ENCODE assay signal across 16 cellular contexts in the genomic region with DNA sequence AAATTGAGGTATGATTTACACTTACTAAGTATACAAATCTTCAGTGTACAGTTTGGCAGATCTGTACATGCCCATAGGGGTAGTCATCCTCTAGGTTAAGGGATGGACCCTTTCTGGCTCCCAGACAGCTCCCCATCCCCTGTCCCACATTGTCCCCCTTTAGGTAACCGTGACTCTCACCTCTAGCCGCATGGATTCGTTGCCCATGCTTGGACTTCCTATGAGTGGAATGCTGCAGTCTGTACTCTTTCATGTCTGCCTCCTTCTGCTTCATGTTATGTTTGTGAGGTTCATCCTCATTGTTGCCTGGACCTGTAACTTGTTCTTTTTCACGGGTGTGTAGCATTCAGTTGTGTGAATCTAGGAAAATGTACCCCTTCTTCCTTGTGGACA. TPM values are rescaled to one million over a fixed set of nuclear protein-coding genes. Genes with fewer than 3 reads are reported as not detected.
DNase-seq lines count a peak whose midpoint lies in the region; ATAC-seq and TF ChIP-seq lines count a peak whose summit lies in the region.
"Had no signal": no experiment of that assay in that cellular context is flagged by ENCODE, and none has a peak within 500 bp of the region (broad histone marks: within the 10 kb centered on the region; RNA-seq: fewer than 3 reads in every experiment).

No MANE protein-coding gene starts in this region.

- peak overlapping the region; percentile 45 for H3K4me3 Mint-ChIP-seq in activated T-cell treated with anti-CD3 and anti-CD28 coated beads, Interleukin-2, amount 50 U/mL, for 4 hours
- no peak overlapping the region for H3K4me3 Mint-ChIP-seq in activated T-cell treated with anti-CD3 and anti-CD28 coated beads, Interleukin-2, amount 50 U/mL, for 72 hours
- peak overlapping the region; percentile 74 to 78 for H3K4me3 Mint-ChIP-seq in stimulated activated naive B cell treated with anti-CD40 and anti-IgM and Interleukin-4, amounts not matched to agents 10 μg/mL and 1 μg/mL and 100 μg/mL, for 72 hours
- H3K4me3 Mint-ChIP-seq: neural progenitor cell had no signal

- H3K4me2 ChIP-seq in Karpas-422 (ENCODE audit: low read depth, low read length, poor library complexity, severe bottlenecking): peak overlapping the region; percentile 74
- no peak overlapping the region for H3K4me2 ChIP-seq in smooth muscle cell
- H3K4me2 ChIP-seq: KMS-11, neural progenitor cell, PC-9 had no signal

- WGBS in adrenal gland, 4 donors: 83 to 91% (median 85%) methylated on average over 4 of the region's 4 CpGs
- WGBS in smooth muscle cell (ENCODE audit: low lambda C conversion rate): 95% methylated on average over 4 of the region's 4 CpGs

- no peak for DNase-seq in activated T-cell treated with anti-CD3 and anti-CD28 coated beads, Interleukin-2, amount 50 U/mL, for 4 hours
- no peak for DNase-seq in activated T-cell treated with anti-CD3 and anti-CD28 coated beads, Interleukin-2, amount 50 U/mL, for 72 hours
- DNase-seq in Karpas-422 (no peak), adrenal gland (peak in 2 of 7 donors; percentile 15 to 53), DMS153 (lab: John Stamatoyannopoulos, UW) (no peak), smooth muscle cell (lab: John Stamatoyannopoulos, UW; ENCODE audit: unreplicated experiment) (no peak), left colon (no peak)
- no peak for DNase-seq in stimulated activated naive B cell treated with anti-CD40 and anti-IgM and Interleukin-4, amounts not matched to agents 10 μg/mL and 1 μg/mL and 100 μg/mL, for 72 hours
- DNase-seq: activated CD4-positive, alpha-beta T cell treated with anti-CD3 and anti-CD28 coated beads for 48 hours; NCI-H1105; NCI-H2107; NCI-H69; PC-9 had no signal

- intact Hi-C loops in adrenal gland (cut with DNase I) (no loop called here), left colon (cut with DNase I, micrococcal nuclease) (no loop called here)

- H3K9me3 ChIP-seq in Karpas-422 (ENCODE audit: low read length) (no peaks in the 10 kb centered on the region), adrenal gland (replicated peaks in 1 of 3) (no peaks in the 10 kb centered on the region), smooth muscle cell (replicated peaks; ENCODE audit: low read depth) (no peaks in the 10 kb centered on the region)

- no peaks in the 10 kb centered on the region for H3K27me3 Mint-ChIP-seq in activated T-cell treated with anti-CD3 and anti-CD28 coated beads, Interleukin-2, amount 50 U/mL, for 4 hours (ENCODE audit: low read depth)
- no peaks in the 10 kb centered on the region for H3K27me3 Mint-ChIP-seq in activated T-cell treated with anti-CD3 and anti-CD28 coated beads, Interleukin-2, amount 50 U/mL, for 72 hours (ENCODE audit: low read depth)
- H3K27me3 Mint-ChIP-seq in stimulated activated naive B cell treated with anti-CD40 and anti-IgM and Interleukin-4, amounts not matched to agents 10 μg/mL and 1 μg/mL and 100 μg/mL, for 72 hours: no peaks in the 10 kb centered on the region

- H3K4me1 Mint-ChIP-seq in activated T-cell treated with anti-CD3 and anti-CD28 coated beads, Interleukin-2, amount 50 U/mL, for 4 hours (ENCODE audit: low read depth): peaks cover 29% of the 10 kb centered on the region
- peaks cover 27% of the 10 kb centered on the region for H3K4me1 Mint-ChIP-seq in activated T-cell treated with anti-CD3 and anti-CD28 coated beads, Interleukin-2, amount 50 U/mL, for 72 hours (ENCODE audit: low read depth)
- H3K4me1 Mint-ChIP-seq in stimulated activated naive B cell treated with anti-CD40 and anti-IgM and Interleukin-4, amounts not matched to agents 10 μg/mL and 1 μg/mL and 100 μg/mL, for 72 hours: peaks cover 58 to 73% of the 10 kb centered on the region in 2 donors

- peaks cover 93% of the 10 kb centered on the region for H3K4me1 ChIP-seq in Karpas-422 (ENCODE audit: low read length)
- peaks cover 13 to 17% of the 10 kb centered on the region in 2 donors for H3K4me1 ChIP-seq in adrenal gland (replicated peaks in 1 of 2)
- no peaks in the 10 kb centered on the region for H3K4me1 ChIP-seq in smooth muscle cell (ENCODE audit: low read depth)

- H3K27ac ChIP-seq in Karpas-422 (ENCODE audit: low read length) (peak overlapping the region; percentile 96), adrenal gland (peak overlapping the region in 3 of 5 donors; percentile 3 to 89 (median 72)), smooth muscle cell (ENCODE audit: low read depth) (no peak overlapping the region)
- H3K27ac ChIP-seq: KMS-11, neural progenitor cell, PC-9, SK-N-MC had no signal

- H3K4me3 ChIP-seq in Karpas-422 (ENCODE audit: low read length) (peak overlapping the region; percentile 70), adrenal gland (no peak overlapping the region), smooth muscle cell (no peak overlapping the region)
- H3K4me3 ChIP-seq: neural progenitor cell, PC-9 had no signal

- H3F3A ChIP-seq in smooth muscle cell (ENCODE audit: low read depth): peaks cover 10% of the 10 kb centered on the region

- no peak overlapping the region for H3K27ac Mint-ChIP-seq in activated T-cell treated with anti-CD3 and anti-CD28 coated beads, Interleukin-2, amount 50 U/mL, for 72 hours
- H3K27ac Mint-ChIP-seq in stimulated activated naive B cell treated with anti-CD40 and anti-IgM and Interleukin-4, amounts not matched to agents 10 μg/mL and 1 μg/mL and 100 μg/mL, for 72 hours: peak overlapping the region; percentile 87
- H3K27ac Mint-ChIP-seq: neural progenitor cell had no signal

- H3K79me2 ChIP-seq in Karpas-422 (ENCODE audit: low read length) (peaks cover 51% of the 10 kb centered on the region), smooth muscle cell (ENCODE audit: low read depth) (no peaks in the 10 kb centered on the region)

- TF ChIP-seq CTCF in adrenal gland (IDR thresholded peaks at IDR 0.05): no peak
- no peak for TF ChIP-seq CTCF in smooth muscle cell (IDR thresholded peaks at IDR 0.05; ENCODE audit: borderline replicate concordance, insufficient read depth, poor library complexity, severe bottlenecking)

- no peaks in the 10 kb centered on the region for H3K9me3 Mint-ChIP-seq in activated T-cell treated with anti-CD3 and anti-CD28 coated beads, Interleukin-2, amount 50 U/mL, for 4 hours
- H3K9me3 Mint-ChIP-seq in activated T-cell treated with anti-CD3 and anti-CD28 coated beads, Interleukin-2, amount 50 U/mL, for 72 hours: no peaks in the 10 kb centered on the region
- no peaks in the 10 kb centered on the region for H3K9me3 Mint-ChIP-seq in stimulated activated naive B cell treated with anti-CD40 and anti-IgM and Interleukin-4, amounts not matched to agents 10 μg/mL and 1 μg/mL and 100 μg/mL, for 72 hours
- H3K9me3 Mint-ChIP-seq: neural progenitor cell had no signal

- no peak for ATAC-seq in activated T-cell treated with anti-CD3 and anti-CD28 coated beads, Interleukin-2, amount 50 U/mL, for 4 hours
- ATAC-seq in activated T-cell treated with anti-CD3 and anti-CD28 coated beads, Interleukin-2, amount 50 U/mL, for 72 hours (replicated peaks in 1 of 2): no peak
- ATAC-seq in stimulated activated naive B cell treated with anti-CD40 and anti-IgM and Interleukin-4, amounts not matched to agents 10 μg/mL and 1 μg/mL and 100 μg/mL, for 72 hours (replicated peaks): no peak
- ATAC-seq in left colon: no peak

- H3K36me3 ChIP-seq in Karpas-422 (ENCODE audit: insufficient read depth, low read length) (peaks cover 11% of the 10 kb centered on the region), adrenal gland (replicated peaks in 1 of 2) (no peaks in the 10 kb centered on the region), smooth muscle cell (ENCODE audit: low read depth) (no peaks in the 10 kb centered on the region)
- H3K36me3 ChIP-seq: neural progenitor cell had no signal

- H3K9ac ChIP-seq in Karpas-422 (ENCODE audit: low read length) (peak overlapping the region; percentile 79), smooth muscle cell (ENCODE audit: low read depth) (no peak overlapping the region)
- H3K9ac ChIP-seq: KMS-11, neural progenitor cell had no signal

- no peak for TF ChIP-seq POLR2A in adrenal gland (IDR thresholded peaks at IDR 0.05)

- no peaks in the 10 kb centered on the region for H3K9me2 ChIP-seq in Karpas-422 (replicated peaks; ENCODE audit: insufficient read depth, low read length)

- peaks cover 20% of the 10 kb centered on the region for H3K36me3 Mint-ChIP-seq in activated T-cell treated with anti-CD3 and anti-CD28 coated beads, Interleukin-2, amount 50 U/mL, for 4 hours (ENCODE audit: insufficient read depth)
- peaks cover 0 to 4% of the 10 kb centered on the region in 2 donors for H3K36me3 Mint-ChIP-seq in activated T-cell treated with anti-CD3 and anti-CD28 coated beads, Interleukin-2, amount 50 U/mL, for 72 hours (ENCODE audit: insufficient read depth in 2 of 2)
- peaks cover 38 to 75% of the 10 kb centered on the region in 2 donors for H3K36me3 Mint-ChIP-seq in stimulated activated naive B cell treated with anti-CD40 and anti-IgM and Interleukin-4, amounts not matched to agents 10 μg/mL and 1 μg/mL and 100 μg/mL, for 72 hours
- H3K36me3 Mint-ChIP-seq: neural progenitor cell had no signal

- H3K27me3 ChIP-seq in Karpas-422 (ENCODE audit: low read length) (no peaks in the 10 kb centered on the region), adrenal gland (no peaks in the 10 kb centered on the region), smooth muscle cell (ENCODE audit: low read depth) (no peaks in the 10 kb centered on the region)
- H3K27me3 ChIP-seq: neural progenitor cell had no signal

- H4K20me1 ChIP-seq in Karpas-422 (ENCODE audit: insufficient read depth, low read depth, low read length) (no peaks in the 10 kb centered on the region; the same call in 1 of the 2 replicates), smooth muscle cell (ENCODE audit: low read depth) (no peaks in the 10 kb centered on the region)

- H2AFZ ChIP-seq in Karpas-422 (ENCODE audit: low read length) (no peak overlapping the region), smooth muscle cell (ENCODE audit: low read depth) (no peak overlapping the region)
- H2AFZ ChIP-seq: neural progenitor cell, PC-9 had no signal

RNA-seq across cellular contexts. Expression of a gene that starts 20.3 kb away (rescaled TPM):
- total RNA-seq in activated T-cell treated with anti-CD3 and anti-CD28 coated beads, Interleukin-2, amount 50 U/mL, for 4 hours: 10 to 100 TPM; 16.3 to 22.1 (median 20.2) TPM
- 10 to 100 TPM; 27.5 to 37.6 TPM for total RNA-seq in activated T-cell treated with anti-CD3 and anti-CD28 coated beads, Interleukin-2, amount 50 U/mL, for 72 hours
- total RNA-seq in Karpas-422 (2014; rRNA removed; shearing (Covaris generic); ENCODE audit: low replicate concordance): 47.1 and 51.4 TPM in 2 replicates
- total RNA-seq in adrenal gland: 10 to 100 TPM in 7 of 8 donors, 1 to 10 TPM in 1; 7.4 to 27.2 (median 18.7) TPM
- polyA plus RNA-seq in adrenal gland: 10 to 100 TPM; 11.0 to 16.7 (median 14.3) TPM
- 18.0 and 19.4 TPM in 2 replicates for total RNA-seq in smooth muscle cell
- 14.6 and 15.0 TPM in 2 replicates for polyA plus RNA-seq in smooth muscle cell
- 100 to 1,000 TPM in 1 of 2 donors, 10 to 100 TPM in 1; 63.5 to 171 TPM for total RNA-seq in left colon

RNA-seq across cellular contexts. Expression of a gene that starts 37.9 kb away (rescaled TPM):
- not detected for total RNA-seq in activated T-cell treated with anti-CD3 and anti-CD28 coated beads, Interleukin-2, amount 50 U/mL, for 4 hours
- under 1 TPM; 0.19 to 0.36 TPM for total RNA-seq in activated T-cell treated with anti-CD3 and anti-CD28 coated beads, Interleukin-2, amount 50 U/mL, for 72 hours
- total RNA-seq in Karpas-422 (2014; rRNA removed; shearing (Covaris generic); ENCODE audit: low replicate concordance): 0.26 and 0.54 TPM in 2 replicates
- total RNA-seq in adrenal gland (1 to 10 TPM in 1 of 8 donors, under 1 TPM in 5, not detected in 2; 0.13 to 1.4 (median 0.72) TPM), smooth muscle cell (0.13 TPM in 1 of 2 replicates, not detected in the other), left colon (1 to 10 TPM; 3.3 to 7.4 TPM)
- polyA plus RNA-seq in adrenal gland (1 to 10 TPM; 1.2 to 5.8 (median 3.2) TPM), smooth muscle cell (0.16 TPM in 1 of 2 replicates, not detected in the other)

Comparison
In these comparisons a context has a peak if more than half of its experiments do, and no peak if none do; other contexts are left out.
1. H3K4me3 Mint-ChIP-seq: peak in activated T-cell treated with anti-CD3 and anti-CD28 coated beads, Interleukin-2, amount 50 U/mL, for 4 hours (single experiment) and stimulated activated naive B cell treated with anti-CD40 and anti-IgM and Interleukin-4, amounts not matched to agents 10 μg/mL and 1 μg/mL and 100 μg/mL, for 72 hours (2 of 2); none in activated T-cell treated with anti-CD3 and anti-CD28 coated beads, Interleukin-2, amount 50 U/mL, for 72 hours (0 of 2).